Comparison of ENCODE assay signal across 19 cellular contexts in the genomic region with DNA sequence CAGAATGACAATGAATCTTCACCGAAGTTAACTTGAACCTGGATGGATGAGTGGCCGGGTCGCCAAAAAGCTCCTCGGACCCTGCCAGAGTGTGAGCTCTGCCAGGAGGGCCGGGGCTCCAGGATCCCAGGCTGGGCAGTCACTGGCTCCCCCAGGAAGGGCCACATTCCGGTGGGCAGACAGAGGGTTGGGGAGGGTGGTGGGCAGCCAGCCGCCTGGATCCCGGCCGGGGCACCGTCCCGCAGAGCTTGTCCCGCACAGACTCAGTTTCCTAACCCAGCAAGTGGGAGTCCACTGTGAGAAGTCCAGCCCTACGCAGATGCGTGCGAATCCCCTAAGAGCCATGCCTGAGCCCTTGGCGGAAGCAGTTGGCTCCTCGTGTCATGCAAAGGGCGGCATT. TPM values are rescaled to one million over a fixed set of nuclear protein-coding genes. Genes with fewer than 3 reads are reported as not detected.
DNase-seq lines count a peak whose midpoint lies in the region; ATAC-seq, FAIRE-seq and TF ChIP-seq lines count a peak whose summit lies in the region.
"Had no signal": no experiment of that assay in that cellular context is flagged by ENCODE, and none has a peak within 500 bp of the region (broad histone marks: within the 10 kb centered on the region; RNA-seq: fewer than 3 reads in every experiment).

No MANE protein-coding gene starts in this region.

- FAIRE-seq in astrocyte (lab: Jason Lieb, UNC): no peak
- FAIRE-seq: A204.1, D721Med, GM12892 had no signal

- 90 to 92% methylated on average over 16 to 18 of the region's 18 CpGs for WGBS in endodermal cell (ENCODE audit: insufficient coverage in 1 of 2, insufficient read length in 1 of 2), 2 experiments

- H3K4me1 ChIP-seq in DND-41 (ENCODE audit: insufficient read depth, low read length): peaks cover 47% of the 10 kb centered on the region
- H3K4me1 ChIP-seq in astrocyte (ENCODE audit: insufficient read depth, low read length): peaks cover 12% of the 10 kb centered on the region
- peaks cover 15% of the 10 kb centered on the region for H3K4me1 ChIP-seq in neural progenitor cell
- no peaks in the 10 kb centered on the region for H3K4me1 ChIP-seq in endodermal cell (ENCODE audit: control insufficient read depth, insufficient read depth, low read length)
- H3K4me1 ChIP-seq: BE2C, HAP-1 had no signal

- H3K27ac Mint-ChIP-seq in astrocyte (ENCODE audit: unreplicated experiment): peak overlapping the region; percentile 58
- peak overlapping the region; percentile 81 for H3K27ac Mint-ChIP-seq in neural progenitor cell
- peak overlapping the region; percentile 13 for H3K27ac Mint-ChIP-seq in stimulated activated memory B cell treated with anti-CD40 and anti-IgM and Interleukin-4, amounts not matched to agents 10 μg/mL and 1 μg/mL and 100 μg/mL, for 72 hours
- H3K27ac Mint-ChIP-seq in endodermal cell: no peak overlapping the region
- H3K27ac Mint-ChIP-seq: CD4-positive, alpha-beta memory T cell; GM23338 had no signal

- H3K36me3 Mint-ChIP-seq in astrocyte (ENCODE audit: low read depth, unreplicated experiment) (no peaks in the 10 kb centered on the region), neural progenitor cell (no peaks in the 10 kb centered on the region), endodermal cell (ENCODE audit: low read depth) (peaks cover 6% of the 10 kb centered on the region)
- peaks cover 7% of the 10 kb centered on the region for H3K36me3 Mint-ChIP-seq in stimulated activated memory B cell treated with anti-CD40 and anti-IgM and Interleukin-4, amounts not matched to agents 10 μg/mL and 1 μg/mL and 100 μg/mL, for 72 hours
- H3K36me3 Mint-ChIP-seq: CD4-positive, alpha-beta memory T cell had no signal

- H3K9me3 Mint-ChIP-seq in astrocyte (ENCODE audit: unreplicated experiment) (peaks cover 17% of the 10 kb centered on the region), neural progenitor cell (peaks cover 21% of the 10 kb centered on the region), endodermal cell (peaks cover 31% of the 10 kb centered on the region)
- H3K9me3 Mint-ChIP-seq in stimulated activated memory B cell treated with anti-CD40 and anti-IgM and Interleukin-4, amounts not matched to agents 10 μg/mL and 1 μg/mL and 100 μg/mL, for 72 hours: peaks cover 13% of the 10 kb centered on the region

- no peaks in the 10 kb centered on the region for H4K20me1 ChIP-seq in DND-41 (ENCODE audit: insufficient read depth, low read length)
- H4K20me1 ChIP-seq in astrocyte (ENCODE audit: insufficient read depth, low read length): no peaks in the 10 kb centered on the region
- H4K20me1 ChIP-seq in neural progenitor cell (ENCODE audit: low read depth): no peaks in the 10 kb centered on the region

- H3K27ac ChIP-seq in DND-41 (ENCODE audit: low read length) (peak overlapping the region; percentile 45), astrocyte (ENCODE audit: low read depth, low read length) (no peak overlapping the region), neural progenitor cell (no peak overlapping the region), endodermal cell (ENCODE audit: low read depth, low read length) (no peak overlapping the region)
- H3K27ac ChIP-seq: C4-2B had no signal

- H3K36me3 ChIP-seq in DND-41 (ENCODE audit: insufficient read depth, low read length): no peaks in the 10 kb centered on the region
- no peaks in the 10 kb centered on the region for H3K36me3 ChIP-seq in astrocyte (ENCODE audit: insufficient read depth, low read length)
- H3K36me3 ChIP-seq in neural progenitor cell: no peaks in the 10 kb centered on the region
- H3K36me3 ChIP-seq in endodermal cell (ENCODE audit: control insufficient read depth, insufficient read depth, low read length): no peaks in the 10 kb centered on the region
- H3K36me3 ChIP-seq: BE2C, HAP-1 had no signal

- H2AFZ ChIP-seq in DND-41 (ENCODE audit: low read depth, low read length) (no peak overlapping the region), astrocyte (ENCODE audit: low read depth, low read length) (no peak overlapping the region), neural progenitor cell (replicated peaks) (no peak overlapping the region)
- H2AFZ ChIP-seq: GM23338 had no signal

- H3K4me1 Mint-ChIP-seq in astrocyte (ENCODE audit: low read depth, unreplicated experiment) (peaks cover 11% of the 10 kb centered on the region), neural progenitor cell (peaks cover 29% of the 10 kb centered on the region), endodermal cell (peaks cover 1% of the 10 kb centered on the region)
- H3K4me1 Mint-ChIP-seq in stimulated activated memory B cell treated with anti-CD40 and anti-IgM and Interleukin-4, amounts not matched to agents 10 μg/mL and 1 μg/mL and 100 μg/mL, for 72 hours: peaks cover 26% of the 10 kb centered on the region

- H3K27me3 Mint-ChIP-seq in astrocyte (ENCODE audit: low read depth, unreplicated experiment) (peaks cover 14% of the 10 kb centered on the region), neural progenitor cell (ENCODE audit: insufficient read depth, low read depth) (peaks cover 11% of the 10 kb centered on the region), endodermal cell (ENCODE audit: insufficient read depth) (peaks cover 32% of the 10 kb centered on the region)
- H3K27me3 Mint-ChIP-seq in stimulated activated memory B cell treated with anti-CD40 and anti-IgM and Interleukin-4, amounts not matched to agents 10 μg/mL and 1 μg/mL and 100 μg/mL, for 72 hours: no peaks in the 10 kb centered on the region

- TF ChIP-seq CTCF in DND-41 (IDR thresholded peaks at IDR 0.05; ENCODE audit: borderline replicate concordance, extremely low read depth, low read length, poor library complexity, severe bottlenecking) (no peak), astrocyte (IDR thresholded peaks at IDR 0.05; ENCODE audit: insufficient read depth, low read depth, low read length) (no peak), neural progenitor cell (IDR thresholded peaks at IDR 0.05) (no peak), endodermal cell (conservative IDR thresholded peaks at IDR 0.05) (no peak)

- DNase-seq in DND-41 (no peak), astrocyte (ENCODE audit: low read depth) (no peak), neural progenitor cell (ENCODE audit: low spot score) (no peak), kidney tubule cell (ENCODE audit: low spot score) (no peak), endodermal cell (no peak)
- DNase-seq: BE2C; CD4-positive, alpha-beta memory T cell; COR-L47; DMS153; DMS79 treated with DMSO at 0.1 percent for 48 hours; GDM1 had no signal

- H3K27me3 ChIP-seq in DND-41 (ENCODE audit: insufficient read depth, low read length, poor library complexity) (no peaks in the 10 kb centered on the region), astrocyte (ENCODE audit: insufficient read depth, low read length) (no peaks in the 10 kb centered on the region), neural progenitor cell (no peaks in the 10 kb centered on the region), endodermal cell (ENCODE audit: control insufficient read depth, insufficient read depth, low read length, poor library complexity, severe bottlenecking) (peaks cover 15% of the 10 kb centered on the region)
- H3K27me3 ChIP-seq: BE2C had no signal

- H3F3A ChIP-seq in neural progenitor cell (ENCODE audit: low read depth): peaks cover 18% of the 10 kb centered on the region

- H3K4me3 ChIP-seq in DND-41 (ENCODE audit: low read depth in 1 of 2, low read length in 2 of 2): no peak overlapping the region
- no peak overlapping the region for H3K4me3 ChIP-seq in astrocyte (ENCODE audit: insufficient read depth, low read depth, low read length)
- no peak overlapping the region for H3K4me3 ChIP-seq in neural progenitor cell
- no peak overlapping the region for H3K4me3 ChIP-seq in endodermal cell (ENCODE audit: low read length)
- H3K4me3 ChIP-seq: GM23338, HAP-1 had no signal

- H3K9me3 ChIP-seq in DND-41 (ENCODE audit: insufficient read depth, low read length, severe bottlenecking) (peaks cover 8% of the 10 kb centered on the region), astrocyte (ENCODE audit: insufficient read depth, low read depth, low read length) (peaks cover 4% of the 10 kb centered on the region), neural progenitor cell (ENCODE audit: low read depth) (peaks cover 9% of the 10 kb centered on the region), endodermal cell (ENCODE audit: control insufficient read depth, low read length) (peaks cover 17% of the 10 kb centered on the region)
- H3K9me3 ChIP-seq: BE2C had no signal

- H3K9ac ChIP-seq in DND-41 (ENCODE audit: low read depth, low read length) (no peak overlapping the region), astrocyte (ENCODE audit: low read length) (no peak overlapping the region), neural progenitor cell (no peak overlapping the region), endodermal cell (ENCODE audit: extremely low read depth, low read length, poor library complexity, severe bottlenecking) (no peak overlapping the region)

- H3K79me2 ChIP-seq in DND-41 (ENCODE audit: insufficient read depth, low read length) (no peaks in the 10 kb centered on the region), astrocyte (ENCODE audit: insufficient read depth, low read length) (no peaks in the 10 kb centered on the region), neural progenitor cell (ENCODE audit: low read depth) (no peaks in the 10 kb centered on the region)

- no peak overlapping the region for H3K4me2 ChIP-seq in DND-41 (ENCODE audit: insufficient read depth, low read length)
- H3K4me2 ChIP-seq in astrocyte (ENCODE audit: low read length): no peak overlapping the region
- H3K4me2 ChIP-seq in neural progenitor cell: no peak overlapping the region
- H3K4me2 ChIP-seq: GM23338 had no signal

- no peak for ATAC-seq in DND-41 (ENCODE audit: insufficient read depth, low read depth)
- ATAC-seq in stimulated activated memory B cell treated with anti-CD40 and anti-IgM and Interleukin-4, amounts not matched to agents 10 μg/mL and 1 μg/mL and 100 μg/mL, for 72 hours: no peak
- ATAC-seq in HG02970 (IDR thresholded peaks at IDR 0.05; ENCODE audit: low FRiP score, unreplicated experiment): no peak

- no peak overlapping the region for H3K4me3 Mint-ChIP-seq in astrocyte (ENCODE audit: unreplicated experiment)
- H3K4me3 Mint-ChIP-seq in neural progenitor cell: peak overlapping the region; percentile 72
- no peak overlapping the region for H3K4me3 Mint-ChIP-seq in stimulated activated memory B cell treated with anti-CD40 and anti-IgM and Interleukin-4, amounts not matched to agents 10 μg/mL and 1 μg/mL and 100 μg/mL, for 72 hours
- no peak overlapping the region for H3K4me3 Mint-ChIP-seq in endodermal cell
- H3K4me3 Mint-ChIP-seq: CD4-positive, alpha-beta memory T cell; GM23338 had no signal

RNA-seq across cellular contexts. Expression of a gene that starts 10.3 kb away (rescaled TPM):
- total RNA-seq in astrocyte (34.1 and 35.5 TPM in 2 replicates), neural progenitor cell (ENCODE audit: low replicate concordance) (11.7 and 32.4 TPM in 2 replicates), endodermal cell (10 to 100 TPM; 23.4 to 24.2 TPM)
- polyA plus RNA-seq in endodermal cell (2013, experiment 1 of 2): 72.4 TPM
- 68.2 TPM for polyA plus RNA-seq in endodermal cell (2013, experiment 2 of 2)
